In the genomic region with DNA sequence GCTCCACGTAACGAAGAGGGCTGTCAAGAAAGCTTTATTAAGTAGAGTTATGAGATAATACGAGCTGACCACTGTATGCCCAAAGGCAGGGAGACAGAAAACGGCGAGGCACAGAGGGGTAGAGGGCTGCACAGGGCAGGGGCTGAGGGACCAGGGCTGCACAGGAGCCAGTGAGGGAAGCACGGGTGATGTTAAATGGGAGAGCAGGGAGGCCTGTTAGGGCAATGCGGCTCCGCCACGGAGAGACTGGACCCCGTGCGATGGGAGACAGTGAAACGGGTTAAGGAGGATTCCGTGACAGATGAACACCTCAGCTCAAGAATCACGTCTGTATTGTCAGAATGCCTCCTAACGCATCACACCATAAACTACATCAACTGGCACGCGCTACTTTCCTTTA, we compare ENCODE assay signal across 20 cellular contexts. TPM values are rescaled to one million over a fixed set of nuclear protein-coding genes. Genes with fewer than 3 reads are reported as not detected.
"Had no signal": no experiment of that assay in that cellular context is flagged by ENCODE, and none has a peak within 500 bp of the region (broad histone marks: within the 10 kb centered on the region; RNA-seq: fewer than 3 reads in every experiment).

No MANE protein-coding gene starts in this region.

- H3K4me3 Mint-ChIP-seq: activated CD4-positive, alpha-beta T cell treated with anti-CD3 and anti-CD28 coated beads, Interleukin-2, amount 10 ng/mL, durations not matched to agents 7 days and 5 days; activated CD8-positive, alpha-beta T cell treated with anti-CD3 and anti-CD28 coated beads, Interleukin-2, amount 10 ng/mL, durations not matched to agents 7 days and 5 days; activated naive CD4-positive, alpha-beta T cell treated with anti-CD3 and anti-CD28 coated beads for 36 hours; activated T-cell treated with anti-CD3 and anti-CD28 coated beads, Interleukin-2, amount 50 U/mL, for 24 hours; immature natural killer cell; natural killer cell; stimulated activated naive CD8-positive, alpha-beta T cell treated with anti-CD3 and anti-CD28 coated beads, Interleukin-15, amount 100 ng/mL, for 72 hours; T-cell had no signal

- H3K36me3 ChIP-seq: gastrocnemius medialis, suprapubic skin, upper lobe of right lung had no signal

- H3K27me3 ChIP-seq: brain microvascular endothelial cell, gastrocnemius medialis, suprapubic skin, upper lobe of right lung had no signal

- H3K27ac Mint-ChIP-seq: activated CD4-positive, alpha-beta T cell treated with anti-CD3 and anti-CD28 coated beads, Interleukin-2, amount 10 ng/mL, durations not matched to agents 7 days and 5 days; activated CD8-positive, alpha-beta T cell treated with anti-CD3 and anti-CD28 coated beads, Interleukin-2, amount 10 ng/mL, durations not matched to agents 7 days and 5 days; activated naive CD4-positive, alpha-beta T cell treated with anti-CD3 and anti-CD28 coated beads for 36 hours; activated T-cell treated with anti-CD3 and anti-CD28 coated beads, Interleukin-2, amount 50 U/mL, for 24 hours; immature natural killer cell; natural killer cell; T-cell had no signal

- H3K4me3 ChIP-seq: gastrocnemius medialis, skin epidermis, suprapubic skin, upper lobe of right lung had no signal

- H3K27ac ChIP-seq: brain microvascular endothelial cell, gastrocnemius medialis, skin epidermis, suprapubic skin, upper lobe of right lung had no signal

- H3K9me3 ChIP-seq: gastrocnemius medialis, suprapubic skin, upper lobe of right lung had no signal

- H3K36me3 Mint-ChIP-seq: natural killer cell, T-cell had no signal

- H3K4me1 Mint-ChIP-seq: activated CD4-positive, alpha-beta T cell treated with anti-CD3 and anti-CD28 coated beads, Interleukin-2, amount 10 ng/mL, durations not matched to agents 7 days and 5 days; immature natural killer cell; natural killer cell; stimulated activated naive CD8-positive, alpha-beta T cell treated with anti-CD3 and anti-CD28 coated beads, Interleukin-15, amount 100 ng/mL, for 72 hours; T-cell had no signal

- H3K27me3 Mint-ChIP-seq: activated CD4-positive, alpha-beta T cell treated with anti-CD3 and anti-CD28 coated beads, Interleukin-2, amount 10 ng/mL, durations not matched to agents 7 days and 5 days; activated T-cell treated with anti-CD3 and anti-CD28 coated beads, Interleukin-2, amount 50 U/mL, for 24 hours; stimulated activated naive CD8-positive, alpha-beta T cell treated with anti-CD3 and anti-CD28 coated beads, Interleukin-15, amount 100 ng/mL, for 72 hours; T-cell had no signal

- DNase-seq: activated CD4-positive, alpha-beta T cell treated with anti-CD3 and anti-CD28 coated beads, Interleukin-2, amount 10 ng/mL, durations not matched to agents 7 days and 5 days; activated CD8-positive, alpha-beta T cell treated with anti-CD3 and anti-CD28 coated beads, Interleukin-2, amount 10 ng/mL, durations not matched to agents 7 days and 5 days; activated naive CD4-positive, alpha-beta T cell treated with anti-CD3 and anti-CD28 coated beads for 36 hours; activated T-cell treated with anti-CD3 and anti-CD28 coated beads, Interleukin-2, amount 50 U/mL, for 24 hours; brain microvascular endothelial cell; effector CD8-positive, alpha-beta T cell; gastrocnemius medialis; head of caudate nucleus; immature natural killer cell; kidney glomerular epithelial cell; mesenchymal stem cell; natural killer cell; nucleus accumbens; stimulated activated CD4-positive, alpha-beta T cell treated with anti-CD3 and anti-CD28 coated beads, Interleukin-15, amount 100 ng/mL, for 24 hours; stimulated activated CD4-positive, alpha-beta T cell treated with anti-CD3 and anti-CD28 coated beads, Interleukin-2, amount 100 ng/mL, for 48 hours; stimulated activated naive CD8-positive, alpha-beta T cell treated with anti-CD3 and anti-CD28 coated beads, Interleukin-15, amount 100 ng/mL, for 72 hours; T-cell; upper lobe of right lung had no signal

- ATAC-seq: activated CD8-positive, alpha-beta T cell treated with anti-CD3 and anti-CD28 coated beads, Interleukin-2, amount 10 ng/mL, durations not matched to agents 7 days and 5 days; gastrocnemius medialis; natural killer cell; stimulated activated naive CD8-positive, alpha-beta T cell treated with anti-CD3 and anti-CD28 coated beads, Interleukin-15, amount 100 ng/mL, for 72 hours; T-cell; upper lobe of right lung had no signal

RNA-seq across cellular contexts. Expression of a gene that starts 25.1 kb away (rescaled TPM):
- total RNA-seq: activated CD8-positive, alpha-beta T cell treated with anti-CD3 and anti-CD28 coated beads, Interleukin-2, amount 10 ng/mL, durations not matched to agents 7 days and 5 days; natural killer cell had no signal
- polyA plus RNA-seq: immature natural killer cell had no signal
